ENCODE assay signal across 10 cellular contexts in the genomic region with DNA sequence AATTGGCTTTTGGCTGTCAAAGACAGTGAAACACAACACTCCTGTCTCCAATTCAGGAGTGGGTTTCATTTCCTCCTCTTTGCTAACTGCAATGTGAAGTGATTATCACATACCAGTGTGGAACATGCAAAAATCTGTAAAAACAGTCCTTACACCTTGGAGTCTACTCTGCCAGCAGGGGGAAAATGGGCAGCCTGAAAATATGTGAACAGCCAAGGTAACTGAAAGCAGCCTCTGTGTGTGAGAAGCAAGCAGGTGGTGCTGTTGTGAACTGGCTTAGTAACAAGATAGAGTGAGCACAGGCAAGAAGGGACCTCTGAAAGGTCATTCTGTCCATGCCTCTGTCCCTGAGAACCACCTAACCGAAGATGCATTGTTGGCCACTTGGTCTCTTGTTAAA. TPM values are rescaled to one million over a fixed set of nuclear protein-coding genes. Genes with fewer than 3 reads are reported as not detected.
DNase-seq lines count a peak whose midpoint lies in the region; ATAC-seq and TF ChIP-seq lines count a peak whose summit lies in the region.
"Had no signal": no experiment of that assay in that cellular context is flagged by ENCODE, and none has a peak within 500 bp of the region (broad histone marks: within the 10 kb centered on the region; RNA-seq: fewer than 3 reads in every experiment).

No MANE protein-coding gene starts in this region.

- no peak for TF ChIP-seq EP300 in neural cell (conservative IDR thresholded peaks at IDR 0.05; ENCODE audit: poor library complexity, severe bottlenecking)

- H3K36me3 ChIP-seq in neural cell (ENCODE audit: insufficient read depth, low read length): no peaks in the 10 kb centered on the region
- H3K36me3 ChIP-seq: thyroid gland had no signal

- DNase-seq in NCI-H2196 (lab: John Stamatoyannopoulos, UW; ENCODE audit: unreplicated experiment) (peak; percentile 6), NCI-H2196 treated with DMSO at 0.1 percent for 48 hours (lab: John Stamatoyannopoulos, UW; ENCODE audit: unreplicated experiment) (no peak), NCI-H1092 treated with DMSO at 0.1 percent for 48 hours (lab: John Stamatoyannopoulos, UW) (peak; percentile 54), AG08396 (ENCODE audit: low spot score) (no peak), midbrain (lab: John Stamatoyannopoulos, UW) (no peak)
- DNase-seq: left cardiac atrium had no signal

- H3K79me2 ChIP-seq in neural cell (replicated peaks; ENCODE audit: insufficient read depth, low read length): no peaks in the 10 kb centered on the region

- peak; percentile 78 for TF ChIP-seq CTCF in VCaP (conservative IDR thresholded peaks at IDR 0.05)
- TF ChIP-seq CTCF in neural cell (IDR thresholded peaks at IDR 0.05; ENCODE audit: poor library complexity, severe bottlenecking): peak; percentile 62

- no peaks in the 10 kb centered on the region for H3K9me2 ChIP-seq in neural cell (ENCODE audit: insufficient read depth, low read length)

- H2AFZ ChIP-seq in neural cell (ENCODE audit: low read depth, low read length): no peak overlapping the region

- no peak for ATAC-seq in esophagus mucosa
- ATAC-seq: left cardiac atrium had no signal

- peaks cover 34% of the 10 kb centered on the region for H3K27me3 ChIP-seq in neural cell (ENCODE audit: insufficient read depth, low read depth, low read length)

- H3K27ac ChIP-seq in VCaP (no peak overlapping the region), neural cell (ENCODE audit: low read length) (no peak overlapping the region)
- H3K27ac ChIP-seq: thyroid gland had no signal

- TF ChIP-seq RAD21 in neural cell (conservative IDR thresholded peaks at IDR 0.05): peak; percentile 51

- H3K9me3 ChIP-seq in neural cell (ENCODE audit: low read length): no peaks in the 10 kb centered on the region
- H3K9me3 ChIP-seq: thyroid gland had no signal

- no peak overlapping the region for H3K4me3 ChIP-seq in neural cell (ENCODE audit: low read length)
- H3K4me3 ChIP-seq: thyroid gland had no signal

- H3K9ac ChIP-seq in neural cell (ENCODE audit: low read length): no peak overlapping the region

- no peaks in the 10 kb centered on the region for H4K20me1 ChIP-seq in neural cell (ENCODE audit: insufficient read depth)

- H3K4me2 ChIP-seq in neural cell (ENCODE audit: low read length): no peak overlapping the region

- H3F3A ChIP-seq in neural cell (ENCODE audit: insufficient read depth, low read length, poor library complexity, severe bottlenecking): no peaks in the 10 kb centered on the region

TF ChIP-seq in neural cell, 6 proteins besides CTCF, POLR2A, EP300 and RAD21:
- TF ChIP-seq SMC3 (conservative IDR thresholded peaks at IDR 0.05; ENCODE audit: poor library complexity) (peak; percentile 64), TAF1 (IDR thresholded peaks at IDR 0.05; ENCODE audit: low read depth) (no peak)

RNA-seq across cellular contexts. Expression of a gene that starts 6.0 kb away (rescaled TPM):
- polyA plus RNA-seq in neural cell: 5.8 and 5.9 TPM in 2 replicates
- polyA minus RNA-seq in neural cell: 4.4 and 6.4 TPM in 2 replicates
- not detected for total RNA-seq in esophagus mucosa

Comparison
In these comparisons a context has a peak if more than half of its experiments do, and no peak if none do; other contexts are left out.
1. DNase-seq: peak in NCI-H2196 (single experiment) and NCI-H1092 treated with DMSO at 0.1 percent for 48 hours (single experiment); none in NCI-H2196 treated with DMSO at 0.1 percent for 48 hours (single experiment), AG08396 (single experiment) and midbrain (single experiment).